Comparison of ENCODE assay signal across 7 cellular contexts in genomic region chr11:9759519-9760179, GRCh38.
DNase-seq lines count a peak whose midpoint lies in the region; ATAC-seq and TF ChIP-seq lines count a peak whose summit lies in the region.

No MANE protein-coding gene starts in this region.

- ATAC-seq in GM18505 (IDR thresholded peaks at IDR 0.05; ENCODE audit: unreplicated experiment) (peak; percentile 45), HG03060 (IDR thresholded peaks at IDR 0.05; ENCODE audit: low read depth, unreplicated experiment) (peak; percentile 69), naive B cell (ENCODE audit: low read depth in 2 of 2) (peak; percentile 14 to 32)
- ATAC-seq in stimulated activated effector memory CD8-positive, alpha-beta T cell treated with anti-CD3 and anti-CD28 coated beads, Interleukin-12 subunit alpha, Interleukin-12 subunit beta, amount 100 ng/mL, for 72 hours, result peak; percentile 93

- TF ChIP-seq CTCF in endothelial cell (IDR thresholded peaks at IDR 0.05; ENCODE audit: unreplicated experiment), result no peak

- H3K27me3 Mint-ChIP-seq in endothelial cell (ENCODE audit: unreplicated experiment) (peaks cover 19% of the 10 kb centered on the region), naive B cell (no peaks in the 10 kb centered on the region)

- H3K36me3 Mint-ChIP-seq in endothelial cell (ENCODE audit: low read depth, unreplicated experiment) (peaks cover 13% of the 10 kb centered on the region), naive B cell (no peaks in the 10 kb centered on the region)
- peaks cover 8% of the 10 kb centered on the region for H3K36me3 Mint-ChIP-seq in stimulated activated effector memory CD8-positive, alpha-beta T cell treated with anti-CD3 and anti-CD28 coated beads, Interleukin-12 subunit alpha, Interleukin-12 subunit beta, amount 100 ng/mL, for 72 hours

- TF ChIP-seq POLR2A in GM18505 (IDR thresholded peaks at IDR 0.05; ENCODE audit: borderline replicate concordance, extremely low read depth, insufficient read depth, insufficient read length), result no peak

- H3K27ac Mint-ChIP-seq in endothelial cell (ENCODE audit: unreplicated experiment), result peak overlapping the region; percentile 10
- peak overlapping the region; percentile 61 to 97 (median 92) for H3K27ac Mint-ChIP-seq in naive B cell
- peak overlapping the region; percentile 93 for H3K27ac Mint-ChIP-seq in stimulated activated effector memory CD8-positive, alpha-beta T cell treated with anti-CD3 and anti-CD28 coated beads, Interleukin-12 subunit alpha, Interleukin-12 subunit beta, amount 100 ng/mL, for 72 hours

- H3K9me3 Mint-ChIP-seq in endothelial cell (ENCODE audit: unreplicated experiment), result no peaks in the 10 kb centered on the region
- no peaks in the 10 kb centered on the region for H3K9me3 Mint-ChIP-seq in naive B cell
- no peaks in the 10 kb centered on the region for H3K9me3 Mint-ChIP-seq in stimulated activated effector memory CD8-positive, alpha-beta T cell treated with anti-CD3 and anti-CD28 coated beads, Interleukin-12 subunit alpha, Interleukin-12 subunit beta, amount 100 ng/mL, for 72 hours

- peaks cover 30% of the 10 kb centered on the region for H3K4me1 Mint-ChIP-seq in endothelial cell (ENCODE audit: unreplicated experiment)
- H3K4me1 Mint-ChIP-seq in naive B cell, result peaks cover 59 to 66% (median 66%) of the 10 kb centered on the region in 3 donors
- peaks cover 64% of the 10 kb centered on the region for H3K4me1 Mint-ChIP-seq in stimulated activated effector memory CD8-positive, alpha-beta T cell treated with anti-CD3 and anti-CD28 coated beads, Interleukin-12 subunit alpha, Interleukin-12 subunit beta, amount 100 ng/mL, for 72 hours

- DNase-seq in NOMO-1 (lab: John Stamatoyannopoulos, UW; ENCODE audit: unreplicated experiment in 2 of 2) (peak; percentile 71 to 79), endothelial cell (ENCODE audit: low spot score) (no peak), naive B cell (peak; percentile 57)
- DNase-seq in activated CD8-positive, alpha-beta memory T cell treated with anti-CD3 and anti-CD28 coated beads, Interleukin-2, amount 50 U/mL, for 1 hour (ENCODE audit: extremely low read depth), result peak; percentile 65
- peak; percentile 59 to 88 for DNase-seq in stimulated activated effector memory CD8-positive, alpha-beta T cell treated with anti-CD3 and anti-CD28 coated beads, Interleukin-12 subunit alpha, Interleukin-12 subunit beta, amount 100 ng/mL, for 72 hours (ENCODE audit: low spot score in 2 of 2)

- peak overlapping the region; percentile 85 for H3K4me3 Mint-ChIP-seq in endothelial cell (ENCODE audit: unreplicated experiment)
- H3K4me3 Mint-ChIP-seq in naive B cell, result peak overlapping the region; percentile 85 to 94 (median 88)
- H3K4me3 Mint-ChIP-seq in stimulated activated effector memory CD8-positive, alpha-beta T cell treated with anti-CD3 and anti-CD28 coated beads, Interleukin-12 subunit alpha, Interleukin-12 subunit beta, amount 100 ng/mL, for 72 hours, result peak overlapping the region; percentile 81

Comparison
In these comparisons a context has a peak if more than half of its experiments do, and no peak if none do; other contexts are left out.
1. ATAC-seq: peak in every context shown above with its lines; median percentile 93 in stimulated activated effector memory CD8-positive, alpha-beta T cell treated with anti-CD3 and anti-CD28 coated beads, Interleukin-12 subunit alpha, Interleukin-12 subunit beta, amount 100 ng/mL, for 72 hours; 69 in HG03060; 45 in GM18505; 23 in naive B cell.
2. H3K27ac Mint-ChIP-seq: peak in every context shown above with its lines; median percentile 93 in stimulated activated effector memory CD8-positive, alpha-beta T cell treated with anti-CD3 and anti-CD28 coated beads, Interleukin-12 subunit alpha, Interleukin-12 subunit beta, amount 100 ng/mL, for 72 hours; 92 in naive B cell; 10 in endothelial cell.